Comparison of ENCODE assay signal across 18 cellular contexts in genomic region chr2:8957593-8957992, GRCh38. TPM values are rescaled to one million over a fixed set of nuclear protein-coding genes. Genes with fewer than 3 reads are reported as not detected.
DNase-seq lines count a peak whose midpoint lies in the region; ATAC-seq and TF ChIP-seq lines count a peak whose summit lies in the region.
"Had no signal": no experiment of that assay in that cellular context is flagged by ENCODE, and none has a peak within 500 bp of the region (broad histone marks: within the 10 kb centered on the region; RNA-seq: fewer than 3 reads in every experiment).

No MANE protein-coding gene starts in this region.

- ATAC-seq in DND-41 (ENCODE audit: insufficient read depth, low read depth), result peak; percentile 85

- DNase-seq in DND-41 (peak; percentile 43), foreskin melanocyte (peak; percentile 71), thyroid gland (peak; percentile 14 to 23), NCI-H1694 treated with DMSO at 0.1 percent for 48 hours (lab: John Stamatoyannopoulos, UW) (no peak), HEK293T (ENCODE audit: extremely low spot score) (no peak), NCI-H345 (lab: John Stamatoyannopoulos, UW) (no peak)
- DNase-seq: BE2C; CD4-positive, CD25-positive, alpha-beta regulatory T cell; HFFc6; Kasumi-1; NCI-H1048; NCI-H1417 treated with DMSO at 0.1 percent for 48 hours; NCI-H187 treated with DMSO at 0.1 percent for 48 hours; NCI-H2171; NCI-H524 treated with DMSO at 0.1 percent for 48 hours; NCI-H82 had no signal

- H3K27me3 ChIP-seq in DND-41 (ENCODE audit: insufficient read depth, low read length, poor library complexity) (no peaks in the 10 kb centered on the region), thyroid gland (no peaks in the 10 kb centered on the region)
- H3K27me3 ChIP-seq: BE2C, SJSA1 had no signal

- H3K36me3 ChIP-seq in DND-41 (ENCODE audit: insufficient read depth, low read length) (peaks cover 24% of the 10 kb centered on the region), thyroid gland (no peaks in the 10 kb centered on the region)
- H3K36me3 ChIP-seq: BE2C had no signal

- CTCF ChIA-PET in HEK293T (lab: Yijun Ruan, JAX), result no interaction called here

- 26 to 41% methylated on average over 4 of the region's 4 CpGs for WGBS in thyroid gland, 2 donors

- intact Hi-C loops in thyroid gland (cut with DNase I), result no loop called here

- peaks cover 34% of the 10 kb centered on the region for H3K79me2 ChIP-seq in DND-41 (ENCODE audit: insufficient read depth, low read length)

- H3K27ac ChIP-seq in DND-41 (ENCODE audit: low read length) (peak overlapping the region; percentile 5; the same call in 1 of the 2 replicates), VCaP (0 out of 2 replicates have a peak overlapping the region, but pooled peaks have one; percentile 12), thyroid gland (no peak overlapping the region)
- H3K27ac ChIP-seq: SJSA1 had no signal

- H3K9me3 ChIP-seq in DND-41 (ENCODE audit: insufficient read depth, low read length, severe bottlenecking) (peaks cover 26% of the 10 kb centered on the region), thyroid gland (no peaks in the 10 kb centered on the region)

- H2AFZ ChIP-seq in DND-41 (ENCODE audit: low read depth, low read length), result no peak overlapping the region

- H3K4me1 ChIP-seq in DND-41 (ENCODE audit: insufficient read depth, low read length), result peaks cover 9% of the 10 kb centered on the region
- H3K4me1 ChIP-seq in thyroid gland, result no peaks in the 10 kb centered on the region
- H3K4me1 ChIP-seq: BE2C had no signal

- TF ChIP-seq CTCF in DND-41 (IDR thresholded peaks at IDR 0.05; ENCODE audit: borderline replicate concordance, extremely low read depth, low read length, poor library complexity, severe bottlenecking), result no peak
- no peak for TF ChIP-seq CTCF in VCaP (conservative IDR thresholded peaks at IDR 0.05)
- TF ChIP-seq CTCF in thyroid gland (IDR thresholded peaks at IDR 0.05), result no peak

- no peak overlapping the region for H3K9ac ChIP-seq in DND-41 (ENCODE audit: low read depth, low read length)

- peaks cover 5% of the 10 kb centered on the region; the same call in 1 of the 2 replicates for H4K20me1 ChIP-seq in DND-41 (ENCODE audit: insufficient read depth, low read length)

- TF ChIP-seq POLR2A in thyroid gland (IDR thresholded peaks at IDR 0.05), result no peak

- H3K4me3 ChIP-seq in DND-41 (ENCODE audit: low read depth in 1 of 2, low read length in 2 of 2) (no peak overlapping the region), thyroid gland (replicated peaks in 1 of 3) (no peak overlapping the region)
- H3K4me3 ChIP-seq: SJSA1 had no signal

- H3K4me2 ChIP-seq in DND-41 (ENCODE audit: insufficient read depth, low read length), result no peak overlapping the region

- POLR2A ChIA-PET in HEK293T (lab: Yijun Ruan, JAX), result no interaction called here

TF ChIP-seq in HEK293T, 16 proteins besides CTCF, POLR2A, EP300 and RAD21:
- TF ChIP-seq ZNF384 (IDR thresholded peaks at IDR 0.05), result no peak
- TF ChIP-seq SP1 (IDR thresholded peaks at IDR 0.05), result no peak
- TF ChIP-seq TARDBP (IDR thresholded peaks at IDR 0.05), result no peak
- no peak for TF ChIP-seq ARNT (IDR thresholded peaks at IDR 0.05)
- no peak for TF ChIP-seq BHLHE40 (IDR thresholded peaks at IDR 0.05; ENCODE audit: borderline replicate concordance)
- TF ChIP-seq CTBP1 (IDR thresholded peaks at IDR 0.05; ENCODE audit: borderline replicate concordance), result no peak
- no peak for TF ChIP-seq SUZ12 (IDR thresholded peaks at IDR 0.05)

RNA-seq across cellular contexts. Expression of gene MBOAT2, which starts 45.9 kb away (rescaled TPM):
- total RNA-seq in thyroid gland, result 10 to 100 TPM; 20.5 to 42.8 (median 24.4) TPM

Comparison
In these comparisons a context has a peak if more than half of its experiments do, and no peak if none do; other contexts are left out.
1. DNase-seq: peak in DND-41 (single experiment), foreskin melanocyte (single experiment) and thyroid gland (2 of 2); none in NCI-H1694 treated with DMSO at 0.1 percent for 48 hours (single experiment), HEK293T (single experiment) and NCI-H345 (single experiment).
2. H3K27ac ChIP-seq: peak in DND-41 (single experiment) and VCaP (single experiment); none in thyroid gland (0 of 3).